ENCODE assay signal across 9 cellular contexts in genomic region chr4:30718889-30719252, GRCh38. TPM values are rescaled to one million over a fixed set of nuclear protein-coding genes. Genes with fewer than 3 reads are reported as not detected.
DNase-seq lines count a peak whose midpoint lies in the region; ATAC-seq and TF ChIP-seq lines count a peak whose summit lies in the region.
"Had no signal": no experiment of that assay in that cellular context is flagged by ENCODE, and none has a peak within 500 bp of the region (broad histone marks: within the 10 kb centered on the region; RNA-seq: fewer than 3 reads in every experiment).

No MANE protein-coding gene starts in this region.

- H2AFZ ChIP-seq in neuronal stem cell (ENCODE audit: low read length) = peak overlapping the region; percentile 99

- peak overlapping the region; percentile 95 for H3K18ac ChIP-seq in neuronal stem cell (ENCODE audit: low read length)

- H3K27ac Mint-ChIP-seq in endothelial cell (ENCODE audit: unreplicated experiment) = peak overlapping the region; percentile 72

- H2AK5ac ChIP-seq in neuronal stem cell (ENCODE audit: low read depth, low read length) = no peak overlapping the region

- peak overlapping the region; percentile 77 to 82 for H3K4me3 ChIP-seq in neuronal stem cell (ENCODE audit: low read length in 2 of 2)

- peaks cover 1 to 17% of the 10 kb centered on the region in 2 donors for H3K9me3 ChIP-seq in neuronal stem cell (replicated peaks in 1 of 2; ENCODE audit: control insufficient read depth in 2 of 2, insufficient read depth in 1 of 2, low read depth in 1 of 2, low read length in 2 of 2)

- H3K9me3 Mint-ChIP-seq in endothelial cell (ENCODE audit: unreplicated experiment) = no peaks in the 10 kb centered on the region

- H3K9ac ChIP-seq in neuronal stem cell (ENCODE audit: low read depth, low read length, poor library complexity) = peak overlapping the region; percentile 63

- WGBS in neuronal stem cell (ENCODE audit: extremely low coverage in 2 of 2, insufficient read length in 2 of 2, insufficient replicate concordance in 1 of 2), 2 donors = no CpG with 5 or more reads among the region's 12 CpGs

- no peaks in the 10 kb centered on the region for H3K36me3 Mint-ChIP-seq in endothelial cell (ENCODE audit: low read depth, unreplicated experiment)

- H2BK12ac ChIP-seq in neuronal stem cell (ENCODE audit: low read length) = no peak overlapping the region

- no peak overlapping the region for H4K8ac ChIP-seq in neuronal stem cell (ENCODE audit: low read depth, low read length)

- H3K4me1 Mint-ChIP-seq in endothelial cell (ENCODE audit: unreplicated experiment) = peaks cover 22% of the 10 kb centered on the region

- intact Hi-C loops in sciatic nerve (cut with DNase I) = no loop called here

- H2BK5ac ChIP-seq in neuronal stem cell (ENCODE audit: low read length) = no peak overlapping the region

- H3K14ac ChIP-seq in neuronal stem cell (ENCODE audit: low read length) = peak overlapping the region; percentile 97

- peaks cover 0 to 8% of the 10 kb centered on the region in 2 donors for H3K36me3 ChIP-seq in neuronal stem cell (replicated peaks in 1 of 2; ENCODE audit: control insufficient read depth in 2 of 2, insufficient read depth in 2 of 2, low read length in 2 of 2)

- H3K4me2 ChIP-seq in neuronal stem cell (ENCODE audit: insufficient read depth, low read length, poor library complexity, severe bottlenecking) = peak overlapping the region; percentile 98

- peak overlapping the region; percentile 98 for H3K4me3 Mint-ChIP-seq in endothelial cell (ENCODE audit: unreplicated experiment)

- H3K27me3 Mint-ChIP-seq in endothelial cell (ENCODE audit: unreplicated experiment) = peaks cover 31% of the 10 kb centered on the region

- peaks cover 0 to 14% (median 0%) of the 10 kb centered on the region in 3 experiments for H3K27me3 ChIP-seq in neuronal stem cell (ENCODE audit: control insufficient read depth in 3 of 3, insufficient read depth in 3 of 3, low read depth in 1 of 3, low read length in 3 of 3)

- peak overlapping the region; percentile 73 for H2BK15ac ChIP-seq in neuronal stem cell (ENCODE audit: low read length)

- in situ Hi-C loops in Caki2 (cut with HindIII; ENCODE audit: low pct_unique_long_range_greater_than_20kb, low sequenced_read_pairs) = no loop called here

- peak overlapping the region; percentile 89 for H3K27ac ChIP-seq in neuronal stem cell (replicated peaks; ENCODE audit: low read length)

- no peak for TF ChIP-seq CTCF in endothelial cell (IDR thresholded peaks at IDR 0.05; ENCODE audit: unreplicated experiment)

- ATAC-seq in sciatic nerve = no peak

- peak overlapping the region; percentile 80 for H3K23ac ChIP-seq in neuronal stem cell (ENCODE audit: low read depth, low read length, poor library complexity)

- H3K79me1 ChIP-seq in neuronal stem cell (ENCODE audit: low read depth, low read length) = peaks cover 12% of the 10 kb centered on the region

- no peak overlapping the region for H2BK120ac ChIP-seq in neuronal stem cell (ENCODE audit: low read depth, low read length)

- peak overlapping the region; percentile 43 for H4K91ac ChIP-seq in neuronal stem cell (ENCODE audit: low read depth, low read length, poor library complexity)

- DNase-seq in Caki2 (ENCODE audit: low read depth) (peak; percentile 64), NCI-H146 treated with DMSO at 0.1 percent for 48 hours (lab: John Stamatoyannopoulos, UW; ENCODE audit: unreplicated experiment) (peak; percentile 18), endothelial cell (ENCODE audit: low spot score) (peak; percentile 20), neuronal stem cell (ENCODE audit: low spot score) (peak; percentile 43), retina (no peak), HT-29 (ENCODE audit: low spot score) (no peak), sciatic nerve (ENCODE audit: low spot score) (no peak), DMS79 treated with DMSO at 0.1 percent for 48 hours (lab: John Stamatoyannopoulos, UW) (no peak)

- peaks cover 2 to 7% of the 10 kb centered on the region in 2 donors for H3K4me1 ChIP-seq in neuronal stem cell (ENCODE audit: control insufficient read depth in 2 of 2, insufficient read depth in 1 of 2, low read depth in 1 of 2, low read length in 2 of 2)

- H3K4ac ChIP-seq in neuronal stem cell (ENCODE audit: low read length) = no peak overlapping the region

RNA-seq across cellular contexts. Expression of gene PCDH7, which starts 1.3 kb away (rescaled TPM):
- 38.1 and 39.9 TPM in 2 replicates for total RNA-seq in Caki2 (2014; rRNA removed; shearing (Covaris generic); ENCODE audit: low replicate concordance)
- total RNA-seq in endothelial cell (ENCODE audit: unreplicated experiment) (6.1 TPM), sciatic nerve (12.9 TPM)
- 6.7 TPM for polyA plus RNA-seq in neuronal stem cell (2013, experiment 1 of 2)
- polyA plus RNA-seq in neuronal stem cell (2013, experiment 2 of 2) = 6.9 TPM
- total RNA-seq in HT-29 (2014; rRNA removed; shearing (Covaris generic)) = 0.21 and 0.43 TPM in 2 replicates
- total RNA-seq: mononuclear cell had no signal

Comparison
In these comparisons a context has a peak if more than half of its experiments do, and no peak if none do; other contexts are left out.
1. DNase-seq: peak in Caki2 (single experiment), NCI-H146 treated with DMSO at 0.1 percent for 48 hours (single experiment), endothelial cell (single experiment) and neuronal stem cell (single experiment); none in retina (single experiment), HT-29 (single experiment), sciatic nerve (single experiment) and DMS79 treated with DMSO at 0.1 percent for 48 hours (single experiment).